14 cellular contexts compared by ENCODE assay signal in the genomic region with DNA sequence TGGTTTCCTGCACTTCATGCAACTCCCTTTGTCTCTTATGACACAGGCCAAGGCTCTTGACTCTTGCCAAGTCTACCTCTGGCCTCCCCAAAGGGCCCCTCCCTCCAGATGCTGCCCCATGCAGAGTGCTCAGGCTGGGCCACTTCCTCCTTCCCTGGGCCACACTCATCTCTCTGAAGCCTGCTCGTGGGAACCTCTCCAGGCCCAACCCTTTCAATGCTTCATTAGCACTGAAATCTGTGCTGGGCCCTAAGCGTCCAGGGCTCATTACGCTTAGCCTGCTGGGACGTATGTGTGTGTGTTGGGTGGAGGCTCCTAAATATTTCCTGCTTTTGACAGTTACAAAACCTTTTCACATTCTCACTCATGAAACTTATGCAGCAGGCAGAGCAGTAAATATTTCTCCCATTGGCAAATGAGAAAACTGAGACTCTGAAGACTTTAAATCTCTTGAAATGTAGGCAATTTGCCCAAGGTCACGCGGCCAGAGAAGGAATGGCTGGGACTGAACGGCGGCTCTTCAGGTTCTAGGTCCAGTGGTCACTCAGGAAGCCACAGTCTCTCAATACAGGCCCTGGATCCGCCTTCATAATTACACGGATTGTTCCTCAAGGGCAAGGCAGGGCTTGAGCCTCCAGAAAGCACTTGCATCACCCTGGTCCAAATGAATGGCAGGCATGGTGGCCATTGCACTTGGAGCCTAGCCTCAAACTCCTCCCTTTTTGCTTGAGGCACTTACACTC.
DNase-seq lines count a peak whose midpoint lies in the region; ATAC-seq and TF ChIP-seq lines count a peak whose summit lies in the region.
"Had no signal": no experiment of that assay in that cellular context is flagged by ENCODE, and none has a peak within 500 bp of the region (broad histone marks: within the 10 kb centered on the region; RNA-seq: fewer than 3 reads in every experiment).

No MANE protein-coding gene starts in this region.

- intact Hi-C loops in stomach (cut with DNase I; ENCODE audit: low total_unique reads), result no loop called here

- WGBS in esophagus, 2 donors, result 46 to 48% methylated on average over 10 of the region's 10 CpGs
- WGBS in stomach, 5 donors, result 64 to 74% (median 74%) methylated on average over 10 of the region's 10 CpGs

- no peak overlapping the region for H3K4me3 ChIP-seq in esophagus (ENCODE audit: low read depth in 1 of 2, low read length in 2 of 2)
- H3K4me3 ChIP-seq in stomach, result no peak overlapping the region
- H3K4me3 ChIP-seq: PC-9 had no signal

- H3K9me3 Mint-ChIP-seq in naive B cell, result peaks cover 0 to 5% (median 0%) of the 10 kb centered on the region in 7 donors
- H3K9me3 Mint-ChIP-seq: natural killer cell had no signal

- H3K36me3 ChIP-seq in esophagus (ENCODE audit: control insufficient read depth in 2 of 2, insufficient read depth in 2 of 2, low read length in 1 of 2), result no peaks in the 10 kb centered on the region
- no peaks in the 10 kb centered on the region for H3K36me3 ChIP-seq in stomach

- no peaks in the 10 kb centered on the region for H3K36me3 Mint-ChIP-seq in naive B cell
- H3K36me3 Mint-ChIP-seq: natural killer cell had no signal

- peaks cover 0 to 14% of the 10 kb centered on the region in 2 donors for H3K4me1 ChIP-seq in esophagus (ENCODE audit: control insufficient read depth in 2 of 2, insufficient read depth in 2 of 2, low read length in 1 of 2)
- H3K4me1 ChIP-seq in stomach, result peaks cover 0 to 8% (median 3%) of the 10 kb centered on the region in 4 donors

- TF ChIP-seq POLR2A in stomach (IDR thresholded peaks at IDR 0.05), result no peak

- H3K4me1 Mint-ChIP-seq in naive B cell, result peaks cover 9 to 13% (median 12%) of the 10 kb centered on the region in 3 donors
- H3K4me1 Mint-ChIP-seq: natural killer cell had no signal

- H3K27ac ChIP-seq in esophagus (ENCODE audit: low read depth in 2 of 2, low read length in 1 of 2) (peak overlapping the region; percentile 89 to 94), stomach (peak overlapping the region in 2 of 5 donors; percentile 17 to 57)
- H3K27ac ChIP-seq: PC-9 had no signal

- H3K9me3 ChIP-seq in esophagus (ENCODE audit: control insufficient read depth in 2 of 2, insufficient read depth in 1 of 2, low read depth in 1 of 2, low read length in 1 of 2) (no peaks in the 10 kb centered on the region), stomach (no peaks in the 10 kb centered on the region)

- ATAC-seq in naive B cell (ENCODE audit: low read depth in 2 of 2) (peak; percentile 46 to 57), HG03025 (IDR thresholded peaks at IDR 0.05; ENCODE audit: low FRiP score, unreplicated experiment) (no peak)
- ATAC-seq: natural killer cell had no signal

- no peak for TF ChIP-seq EP300 in stomach (IDR thresholded peaks at IDR 0.05)

- peak overlapping the region in 1 of 8 donors; percentile 38 for H3K4me3 Mint-ChIP-seq in naive B cell
- H3K4me3 Mint-ChIP-seq: natural killer cell had no signal

- H3K27me3 ChIP-seq in esophagus (ENCODE audit: control insufficient read depth in 1 of 2, insufficient read depth in 2 of 2, low read length in 2 of 2), result no peaks in the 10 kb centered on the region
- no peaks in the 10 kb centered on the region for H3K27me3 ChIP-seq in stomach

- peak overlapping the region in 1 of 6 donors; percentile 77 for H3K27ac Mint-ChIP-seq in naive B cell
- H3K27ac Mint-ChIP-seq: natural killer cell had no signal

- H3K27me3 Mint-ChIP-seq in naive B cell, result peaks cover 0 to 5% (median 4%) of the 10 kb centered on the region in 3 donors

- TF ChIP-seq CTCF in stomach (IDR thresholded peaks at IDR 0.05), result no peak

- DNase-seq in DMS79 (lab: John Stamatoyannopoulos, UW), result peak; percentile 84
- DNase-seq in NCI-H446 treated with DMSO at 0.1 percent for 48 hours (lab: John Stamatoyannopoulos, UW), result peak; percentile 32
- no peak for DNase-seq in naive B cell
- no peak for DNase-seq in SHP77 treated with DMSO at 0.1 percent for 48 hours (lab: John Stamatoyannopoulos, UW)
- DNase-seq in stomach, result no peak
- no peak for DNase-seq in DMS 273 treated with DMSO at 0.1 percent for 48 hours (lab: John Stamatoyannopoulos, UW)
- DNase-seq: activated CD8-positive, alpha-beta memory T cell treated with anti-CD3 and anti-CD28 coated beads, Interleukin-2, amount 50 U/mL, for 4 hours; amniotic stem cell; natural killer cell; NCI-H2081 treated with DMSO at 0.1 percent for 48 hours; stimulated activated naive CD4-positive, alpha-beta T cell treated with Interleukin-2 at 50 U/mL for 16 hours had no signal

Comparison
In these comparisons a context has a peak if more than half of its experiments do, and no peak if none do; other contexts are left out.
1. DNase-seq: peak in DMS79 (single experiment) and NCI-H446 treated with DMSO at 0.1 percent for 48 hours (single experiment); none in naive B cell (single experiment), SHP77 treated with DMSO at 0.1 percent for 48 hours (single experiment), stomach (single experiment) and DMS 273 treated with DMSO at 0.1 percent for 48 hours (single experiment).